ENCODE assay signal across 20 cellular contexts in genomic region chr19:995051-995827, GRCh38. TPM values are rescaled to one million over a fixed set of nuclear protein-coding genes. Genes with fewer than 3 reads are reported as not detected.
DNase-seq lines count a peak whose midpoint lies in the region; ATAC-seq, FAIRE-seq and TF ChIP-seq lines count a peak whose summit lies in the region.
"Had no signal": no experiment of that assay in that cellular context is flagged by ENCODE, and none has a peak within 500 bp of the region (broad histone marks: within the 10 kb centered on the region; RNA-seq: fewer than 3 reads in every experiment).

No MANE protein-coding gene starts in this region.

- H2AK5ac ChIP-seq in neuronal stem cell (ENCODE audit: low read depth, low read length): peak overlapping the region; percentile 75

- H3K9ac ChIP-seq in GM12878 (ENCODE audit: control insufficient read depth, insufficient read depth, low read length) (no peak overlapping the region), neuronal stem cell (ENCODE audit: low read depth, low read length, poor library complexity) (no peak overlapping the region)

- H3K4me3 ChIP-seq in GM12878 (no peak overlapping the region), neuronal stem cell (ENCODE audit: low read length in 2 of 2) (no peak overlapping the region), hepatocyte (no peak overlapping the region)

- no peak overlapping the region for H3K4ac ChIP-seq in neuronal stem cell (ENCODE audit: low read length)

- TF ChIP-seq CTCF in GM12878 (IDR thresholded peaks at IDR 0.05 in 2 of 3, conservative IDR thresholded peaks at IDR 0.05 in 1 of 3; ENCODE audit: control insufficient read depth in 2 of 3, extremely low read depth in 1 of 3, insufficient read depth in 1 of 3, low read depth in 3 of 3, low read length in 3 of 3): no peak
- TF ChIP-seq CTCF in hepatocyte (IDR thresholded peaks at IDR 0.05; ENCODE audit: poor library complexity): no peak

- H3K23ac ChIP-seq in neuronal stem cell (ENCODE audit: low read depth, low read length, poor library complexity): peak overlapping the region; percentile 96

- H3K4me1 ChIP-seq in GM12878 (ENCODE audit: control insufficient read depth, insufficient read depth, low read length) (no peaks in the 10 kb centered on the region; the same call in 1 of the 2 replicates), neuronal stem cell (ENCODE audit: control insufficient read depth in 2 of 2, insufficient read depth in 1 of 2, low read depth in 1 of 2, low read length in 2 of 2) (peaks cover 3 to 6% of the 10 kb centered on the region in 2 donors), hepatocyte (ENCODE audit: insufficient read depth) (peaks cover 11% of the 10 kb centered on the region)

- no peak overlapping the region for H2BK5ac ChIP-seq in neuronal stem cell (ENCODE audit: low read length)

- peaks cover 4 to 6% of the 10 kb centered on the region in 2 experiments; a peak in 3 of 4 replicates for H3K36me3 ChIP-seq in GM12878 (ENCODE audit: control insufficient read depth in 2 of 2, insufficient read depth in 2 of 2, low read length in 1 of 2)
- peaks cover 9 to 31% of the 10 kb centered on the region in 2 donors for H3K36me3 ChIP-seq in neuronal stem cell (replicated peaks in 1 of 2; ENCODE audit: control insufficient read depth in 2 of 2, insufficient read depth in 2 of 2, low read length in 2 of 2)
- no peaks in the 10 kb centered on the region for H3K36me3 ChIP-seq in hepatocyte (replicated peaks; ENCODE audit: insufficient read depth, low read depth)

- intact Hi-C loops in GM12878 (cut with micrococcal nuclease; ENCODE audit: unreplicated experiment): loop anchor here (5.0 kb wide), 1 partner anchor 133 kb away; no protein-coding TSS in a partner anchor

- H2BK15ac ChIP-seq in neuronal stem cell (ENCODE audit: low read length): peak overlapping the region; percentile 55

- TF ChIP-seq POLR2A in GM12878 (IDR thresholded peaks at IDR 0.05; ENCODE audit: low read depth, low read length): peak; percentile 3; the same call in 1 of the 2 replicates

- no peak overlapping the region for H3K27ac ChIP-seq in GM12878 (ENCODE audit: control insufficient read depth, insufficient read depth)
- no peak overlapping the region for H3K27ac ChIP-seq in neuronal stem cell (replicated peaks; ENCODE audit: low read length)
- H3K27ac ChIP-seq in hepatocyte: no peak overlapping the region

- H3K9me3 ChIP-seq in GM12878 (replicated peaks; ENCODE audit: control insufficient read depth, insufficient read depth, low read length) (no peaks in the 10 kb centered on the region), neuronal stem cell (replicated peaks in 1 of 2; ENCODE audit: control insufficient read depth in 2 of 2, insufficient read depth in 1 of 2, low read depth in 1 of 2, low read length in 2 of 2) (no peaks in the 10 kb centered on the region), hepatocyte (ENCODE audit: low read depth) (no peaks in the 10 kb centered on the region)

- no peak overlapping the region for H3K4me2 ChIP-seq in GM12878 (ENCODE audit: control insufficient read depth, insufficient read depth)
- H3K4me2 ChIP-seq in neuronal stem cell (ENCODE audit: insufficient read depth, low read length, poor library complexity, severe bottlenecking): no peak overlapping the region
- H3K4me2 ChIP-seq in hepatocyte: no peak overlapping the region

- no peak overlapping the region for H3K14ac ChIP-seq in neuronal stem cell (ENCODE audit: low read length)

- no peak for TF ChIP-seq EP300 in GM12878 (IDR thresholded peaks at IDR 0.05; ENCODE audit: borderline replicate concordance in 1 of 2, control insufficient read depth in 1 of 2, low read depth in 2 of 2, low read length in 2 of 2)

- H2AFZ ChIP-seq in GM12878 (ENCODE audit: control insufficient read depth, low read depth, low read length) (no peak overlapping the region), neuronal stem cell (ENCODE audit: low read length) (no peak overlapping the region), hepatocyte (no peak overlapping the region)

- peak; percentile 79 for DNase-seq in DMS79 (lab: John Stamatoyannopoulos, UW)
- DNase-seq in NCI-H2029 treated with DMSO at 0.1 percent for 48 hours (lab: John Stamatoyannopoulos, UW): peak; percentile 51
- no peak for DNase-seq in GM12878 (ENCODE audit: low read depth, low spot score)
- DNase-seq in neuronal stem cell (ENCODE audit: low spot score): no peak
- DNase-seq in hepatocyte (ENCODE audit: low spot score): no peak
- DNase-seq in stimulated activated CD4-positive, alpha-beta T cell treated with anti-CD3 and anti-CD28 coated beads, Interleukin-2, amount 100 ng/mL, for 48 hours: no peak
- DNase-seq: activated CD4-positive, alpha-beta memory T cell treated with anti-CD3 and anti-CD28 coated beads for 36 hours; activated naive CD8-positive, alpha-beta T cell treated with anti-CD3 and anti-CD28 coated beads for 36 hours; activated T-cell treated with anti-CD3 and anti-CD28 coated beads, Interleukin-2, amount 50 U/mL, for 48 hours; AML-193; effector memory CD4-positive, alpha-beta T cell; EL; H7; natural killer cell; NCI-H446 treated with DMSO at 0.1 percent for 48 hours had no signal

- no peak overlapping the region for H4K91ac ChIP-seq in neuronal stem cell (ENCODE audit: low read depth, low read length, poor library complexity)

- no peak for ATAC-seq in GM12878
- ATAC-seq in HG02973 (IDR thresholded peaks at IDR 0.05; ENCODE audit: unreplicated experiment): no peak
- ATAC-seq in GM19397 (IDR thresholded peaks at IDR 0.05; ENCODE audit: unreplicated experiment): no peak
- ATAC-seq: natural killer cell had no signal

- no peak for TF ChIP-seq RAD21 in GM12878 (IDR thresholded peaks at IDR 0.05; ENCODE audit: insufficient read depth, low read depth, low read length)

- H3K79me2 ChIP-seq in GM12878 (ENCODE audit: control insufficient read depth, insufficient read depth, low read length): no peaks in the 10 kb centered on the region
- H3K79me2 ChIP-seq in hepatocyte: no peaks in the 10 kb centered on the region

- H4K8ac ChIP-seq in neuronal stem cell (ENCODE audit: low read depth, low read length): no peak overlapping the region

- no peak for FAIRE-seq in GM12878 (lab: Jason Lieb, UNC)
- FAIRE-seq: bronchial epithelial cell had no signal

- H3K27me3 ChIP-seq in GM12878 (replicated peaks in 1 of 2; ENCODE audit: control insufficient read depth in 2 of 2, insufficient read depth in 2 of 2, low read length in 1 of 2) (no peaks in the 10 kb centered on the region), neuronal stem cell (ENCODE audit: control insufficient read depth in 3 of 3, insufficient read depth in 3 of 3, low read depth in 1 of 3, low read length in 3 of 3) (peaks cover 0 to 35% (median 10%) of the 10 kb centered on the region in 3 experiments), hepatocyte (peaks cover 43% of the 10 kb centered on the region)

- 69% methylated on average over 24 of the region's 26 CpGs for WGBS in GM12878 (ENCODE audit: insufficient coverage, insufficient replicate concordance, low lambda C conversion rate, missing lambda C conversion rate)
- no CpG with 5 or more reads among the region's 26 CpGs for WGBS in neuronal stem cell (ENCODE audit: extremely low coverage in 2 of 2, insufficient read length in 2 of 2, insufficient replicate concordance in 1 of 2), 2 donors
- WGBS in hepatocyte (ENCODE audit: low lambda C conversion rate, missing lambda C conversion rate): 86% methylated on average over 26 of the region's 26 CpGs

- H3K18ac ChIP-seq in neuronal stem cell (ENCODE audit: low read length): no peak overlapping the region

- POLR2A ChIA-PET in GM12878 (lab: Charles Lee): no interaction called here

- H3K79me1 ChIP-seq in neuronal stem cell (ENCODE audit: low read depth, low read length): peaks cover 6% of the 10 kb centered on the region

- RAD21 ChIA-PET in GM12878 (lab: Charles Lee; ENCODE audit: unreplicated experiment): interaction anchor here (3.3 kb wide), 1 partner anchor 11 kb away, joined by 11 read pairs; the partner anchor contains the start of gene WDR18

- H2BK12ac ChIP-seq in neuronal stem cell (ENCODE audit: low read length): peak overlapping the region; percentile 58

- no TSS peak for BruUV-seq in GM12878 (replicated peaks; lab: Mats Ljungman, UMichigan)

- H3K9me2 ChIP-seq in hepatocyte (replicated peaks; ENCODE audit: insufficient read depth): no peaks in the 10 kb centered on the region

- in situ Hi-C loops in GM12878 (cut with MboI): no loop called here

- H2BK120ac ChIP-seq in neuronal stem cell (ENCODE audit: low read depth, low read length): peak overlapping the region; percentile 18

- H4K20me1 ChIP-seq in GM12878 (ENCODE audit: control insufficient read depth, insufficient read depth): no peaks in the 10 kb centered on the region
- no peaks in the 10 kb centered on the region for H4K20me1 ChIP-seq in hepatocyte (ENCODE audit: insufficient read depth, poor library complexity, severe bottlenecking)

- SMC1A ChIA-PET in GM12878 (lab: Charles Lee; ENCODE audit: uncharacterized antibody, unreplicated experiment): no interaction called here

- CTCF ChIA-PET in GM12878 (lab: Yijun Ruan, JAX): no interaction called here

RNA-seq across cellular contexts. Expression of gene GRIN3B, which starts 5.0 kb away (rescaled TPM):
- 0.15 and 0.17 TPM in 2 replicates for total RNA-seq in GM12878 (2013; cell fraction: nucleolus; rRNA removed)
- total RNA-seq in GM12878 (2014; rRNA removed) (not detected in 2 replicates), GM12878 (2014; rRNA removed; fragmentation: Illumina TruSeq; extraction: Trizol) (not detected in 2 replicates), GM12878 (2021) (0.15 TPM in 1 of 2 replicates, not detected in the other), hepatocyte (0.30 and 0.64 TPM in 2 replicates)
- not detected for polyA plus RNA-seq in GM12878 (2011; ENCODE audit: low read depth)
- polyA plus RNA-seq in GM12878 (2011; rRNA removed) (not detected in 2 replicates), GM12878 (2014; fragmentation: Illumina TruSeq; extraction: Trizol) (not detected in 2 replicates), GM12878 (2014; fragmentation: Nextera tagmentation; extraction: Ambion mirVana) (not detected), GM12878 (2014; rRNA removed) (not detected in 2 replicates), GM12878 (2016; fragmentation: Nextera tagmentation; extraction: Ambion mirVana) (not detected), hepatocyte (0.48 and 0.49 TPM in 2 replicates)
- polyA plus RNA-seq in GM12878 (2011; cell fraction: cytosol; rRNA removed): 0.20 TPM in 1 of 2 replicates, not detected in the other
- 0.04 and 0.10 TPM in 2 replicates for polyA plus RNA-seq in GM12878 (2011; cell fraction: nucleus; rRNA removed)
- 0.11 and 0.26 TPM in 2 replicates for polyA plus RNA-seq in GM12878 (2012)
- not detected in 2 replicates for polyA minus RNA-seq in GM12878 (2011; rRNA and poly(A)+ RNA removed)
- not detected in 2 replicates for polyA minus RNA-seq in GM12878 (2011; cell fraction: cytosol; rRNA and poly(A)+ RNA removed)
- not detected in 2 replicates for polyA minus RNA-seq in GM12878 (2011; cell fraction: nucleus; rRNA and poly(A)+ RNA removed)
- 4.2 TPM for polyA plus RNA-seq in neuronal stem cell (2013, experiment 1 of 2)
- 3.9 TPM for polyA plus RNA-seq in neuronal stem cell (2013, experiment 2 of 2)
- total RNA-seq: activated CD4-positive, alpha-beta memory T cell treated with anti-CD3 and anti-CD28 coated beads for 36 hours; activated naive CD8-positive, alpha-beta T cell treated with anti-CD3 and anti-CD28 coated beads for 36 hours; OCI-LY7 had no signal

RNA-seq across cellular contexts. Expression of gene WDR18, which starts 11.1 kb away (rescaled TPM):
- 32.4 and 34.2 TPM in 2 replicates for total RNA-seq in GM12878 (2013; cell fraction: nucleolus; rRNA removed)
- 85.0 and 97.5 TPM in 2 replicates for total RNA-seq in GM12878 (2014; rRNA removed)
- 13.6 and 16.5 TPM in 2 replicates for total RNA-seq in GM12878 (2014; rRNA removed; fragmentation: Illumina TruSeq; extraction: Trizol)
- 92.1 and 97.3 TPM in 2 replicates for total RNA-seq in GM12878 (2021)
- polyA plus RNA-seq in GM12878 (2011; ENCODE audit: low read depth): 15.8 TPM
- 7.5 and 27.3 TPM in 2 replicates for polyA plus RNA-seq in GM12878 (2011; rRNA removed)
- 48.8 and 85.0 TPM in 2 replicates for polyA plus RNA-seq in GM12878 (2011; cell fraction: cytosol; rRNA removed)
- polyA plus RNA-seq in GM12878 (2011; cell fraction: nucleus; rRNA removed): 165 and 192 TPM in 2 replicates
- polyA plus RNA-seq in GM12878 (2012): 49.6 and 54.3 TPM in 2 replicates
- 4.5 and 8.8 TPM in 2 replicates for polyA plus RNA-seq in GM12878 (2014; fragmentation: Illumina TruSeq; extraction: Trizol)
- 1 to 10 TPM; 3.0 to 3.3 TPM for polyA plus RNA-seq in GM12878 (2014; fragmentation: Nextera tagmentation; extraction: Ambion mirVana)
- 106 and 131 TPM in 2 replicates for polyA plus RNA-seq in GM12878 (2014; rRNA removed)
- polyA plus RNA-seq in GM12878 (2016; fragmentation: Nextera tagmentation; extraction: Ambion mirVana): 100 to 1,000 TPM; 192 to 206 TPM
- polyA minus RNA-seq in GM12878 (2011; rRNA and poly(A)+ RNA removed): 22.5 and 45.0 TPM in 2 replicates
- polyA minus RNA-seq in GM12878 (2011; cell fraction: cytosol; rRNA and poly(A)+ RNA removed): 36.3 and 42.0 TPM in 2 replicates
- 27.1 and 39.9 TPM in 2 replicates for polyA minus RNA-seq in GM12878 (2011; cell fraction: nucleus; rRNA and poly(A)+ RNA removed)
- polyA plus RNA-seq in neuronal stem cell (2013, experiment 1 of 2): 42.0 TPM
- 41.4 TPM for polyA plus RNA-seq in neuronal stem cell (2013, experiment 2 of 2)
- 57.8 and 60.0 TPM in 2 replicates for total RNA-seq in hepatocyte
- polyA plus RNA-seq in hepatocyte: 160 and 169 TPM in 2 replicates

RNA-seq across cellular contexts. Expression of gene TMEM259, which starts 25.7 kb away (rescaled TPM):
- total RNA-seq in GM12878 (2013; cell fraction: nucleolus; rRNA removed): 180 and 203 TPM in 2 replicates
- total RNA-seq in GM12878 (2014; rRNA removed) (120 and 143 TPM in 2 replicates), GM12878 (2014; rRNA removed; fragmentation: Illumina TruSeq; extraction: Trizol) (28.6 and 32.3 TPM in 2 replicates), GM12878 (2021) (144 and 155 TPM in 2 replicates), hepatocyte (108 and 169 TPM in 2 replicates)
- 27.3 TPM for polyA plus RNA-seq in GM12878 (2011; ENCODE audit: low read depth)
- polyA plus RNA-seq in GM12878 (2011; rRNA removed) (35.7 and 77.7 TPM in 2 replicates), GM12878 (2014; fragmentation: Illumina TruSeq; extraction: Trizol) (10.5 and 33.2 TPM in 2 replicates), GM12878 (2014; fragmentation: Nextera tagmentation; extraction: Ambion mirVana) (under 1 TPM; 0.43 to 0.86 TPM), GM12878 (2014; rRNA removed) (184 and 247 TPM in 2 replicates), GM12878 (2016; fragmentation: Nextera tagmentation; extraction: Ambion mirVana) (10 to 100 TPM; 54.4 to 69.6 TPM), hepatocyte (311 and 383 TPM in 2 replicates)
- polyA plus RNA-seq in GM12878 (2011; cell fraction: cytosol; rRNA removed): 90.0 and 162 TPM in 2 replicates
- 970 and 990 TPM in 2 replicates for polyA plus RNA-seq in GM12878 (2011; cell fraction: nucleus; rRNA removed)
- 108 and 115 TPM in 2 replicates for polyA plus RNA-seq in GM12878 (2012)
- 44.8 and 49.7 TPM in 2 replicates for polyA minus RNA-seq in GM12878 (2011; rRNA and poly(A)+ RNA removed)
- polyA minus RNA-seq in GM12878 (2011; cell fraction: cytosol; rRNA and poly(A)+ RNA removed): 18.7 and 26.3 TPM in 2 replicates
- polyA minus RNA-seq in GM12878 (2011; cell fraction: nucleus; rRNA and poly(A)+ RNA removed): 57.7 and 78.5 TPM in 2 replicates
- 113 TPM for polyA plus RNA-seq in neuronal stem cell (2013, experiment 1 of 2)
- 111 TPM for polyA plus RNA-seq in neuronal stem cell (2013, experiment 2 of 2)

RNA-seq across cellular contexts. Expression of gene RNU6-2, which starts 26.1 kb away (rescaled TPM):
- not detected in 2 replicates for total RNA-seq in GM12878 (2013; cell fraction: nucleolus; rRNA removed)
- total RNA-seq in GM12878 (2014; rRNA removed) (not detected in 2 replicates), GM12878 (2014; rRNA removed; fragmentation: Illumina TruSeq; extraction: Trizol) (not detected in 2 replicates), GM12878 (2021) (not detected in 2 replicates), hepatocyte (not detected in 2 replicates)
- polyA plus RNA-seq in GM12878 (2011; ENCODE audit: low read depth): not detected
- polyA plus RNA-seq in GM12878 (2011; rRNA removed) (not detected in 2 replicates), GM12878 (2014; fragmentation: Illumina TruSeq; extraction: Trizol) (not detected in 2 replicates), GM12878 (2014; fragmentation: Nextera tagmentation; extraction: Ambion mirVana) (not detected), GM12878 (2014; rRNA removed) (not detected in 2 replicates), GM12878 (2016; fragmentation: Nextera tagmentation; extraction: Ambion mirVana) (not detected), hepatocyte (not detected in 2 replicates)
- polyA plus RNA-seq in GM12878 (2011; cell fraction: cytosol; rRNA removed): not detected in 2 replicates
- polyA plus RNA-seq in GM12878 (2011; cell fraction: nucleus; rRNA removed): not detected in 2 replicates
- polyA plus RNA-seq in GM12878 (2012): not detected in 2 replicates
- polyA minus RNA-seq in GM12878 (2011; rRNA and poly(A)+ RNA removed): 1,322 TPM in 1 of 2 replicates, not detected in the other
- not detected in 2 replicates for polyA minus RNA-seq in GM12878 (2011; cell fraction: cytosol; rRNA and poly(A)+ RNA removed)
- under 0.01 TPM in 1 of 2 replicates, not detected in the other for polyA minus RNA-seq in GM12878 (2011; cell fraction: nucleus; rRNA and poly(A)+ RNA removed)
- polyA plus RNA-seq in neuronal stem cell (2013, experiment 1 of 2): not detected
- not detected for polyA plus RNA-seq in neuronal stem cell (2013, experiment 2 of 2)
- total RNA-seq: activated CD4-positive, alpha-beta memory T cell treated with anti-CD3 and anti-CD28 coated beads for 36 hours; activated naive CD8-positive, alpha-beta T cell treated with anti-CD3 and anti-CD28 coated beads for 36 hours; bronchial epithelial cell; H7; lung microvascular endothelial cell; natural killer cell; OCI-LY7 had no signal

RNA-seq across cellular contexts. Expression of gene CNN2, which starts 31.2 kb away (rescaled TPM):
- total RNA-seq in GM12878 (2013; cell fraction: nucleolus; rRNA removed): 28.5 and 30.8 TPM in 2 replicates
- total RNA-seq in GM12878 (2014; rRNA removed) (154 and 195 TPM in 2 replicates), GM12878 (2014; rRNA removed; fragmentation: Illumina TruSeq; extraction: Trizol) (95.8 and 115 TPM in 2 replicates), GM12878 (2021) (289 and 311 TPM in 2 replicates), hepatocyte (88.5 and 115 TPM in 2 replicates)
- polyA plus RNA-seq in GM12878 (2011; ENCODE audit: low read depth): 64.3 TPM
- polyA plus RNA-seq in GM12878 (2011; rRNA removed) (28.6 and 54.2 TPM in 2 replicates), GM12878 (2014; fragmentation: Illumina TruSeq; extraction: Trizol) (60.1 and 168 TPM in 2 replicates), GM12878 (2014; fragmentation: Nextera tagmentation; extraction: Ambion mirVana) (10 to 100 TPM; 34.7 to 42.5 TPM), GM12878 (2014; rRNA removed) (177 and 213 TPM in 2 replicates), GM12878 (2016; fragmentation: Nextera tagmentation; extraction: Ambion mirVana) (100 to 1,000 TPM; 269 to 273 TPM), hepatocyte (229 and 247 TPM in 2 replicates)
- polyA plus RNA-seq in GM12878 (2011; cell fraction: cytosol; rRNA removed): 104 and 118 TPM in 2 replicates
- 80.2 and 133 TPM in 2 replicates for polyA plus RNA-seq in GM12878 (2011; cell fraction: nucleus; rRNA removed)
- 117 and 149 TPM in 2 replicates for polyA plus RNA-seq in GM12878 (2012)
- 71.8 and 98.5 TPM in 2 replicates for polyA minus RNA-seq in GM12878 (2011; rRNA and poly(A)+ RNA removed)
- polyA minus RNA-seq in GM12878 (2011; cell fraction: cytosol; rRNA and poly(A)+ RNA removed): 91.4 and 128 TPM in 2 replicates
- polyA minus RNA-seq in GM12878 (2011; cell fraction: nucleus; rRNA and poly(A)+ RNA removed): 14.9 and 31.0 TPM in 2 replicates
- polyA plus RNA-seq in neuronal stem cell (2013, experiment 1 of 2): 235 TPM
- 243 TPM for polyA plus RNA-seq in neuronal stem cell (2013, experiment 2 of 2)

Comparison
In these comparisons a context has a peak if more than half of its experiments do, and no peak if none do; other contexts are left out.
1. DNase-seq: peak in DMS79 (single experiment) and NCI-H2029 treated with DMSO at 0.1 percent for 48 hours (single experiment); none in GM12878 (single experiment), neuronal stem cell (single experiment), hepatocyte (single experiment) and stimulated activated CD4-positive, alpha-beta T cell treated with anti-CD3 and anti-CD28 coated beads, Interleukin-2, amount 100 ng/mL, for 48 hours (0 of 2).